ENCODE assay signal across 18 cellular contexts in genomic region chr11:11860103-11860979, GRCh38. TPM values are rescaled to one million over a fixed set of nuclear protein-coding genes. Genes with fewer than 3 reads are reported as not detected.
DNase-seq lines count a peak whose midpoint lies in the region; ATAC-seq and TF ChIP-seq lines count a peak whose summit lies in the region.
"Had no signal": no experiment of that assay in that cellular context is flagged by ENCODE, and none has a peak within 500 bp of the region (broad histone marks: within the 10 kb centered on the region; RNA-seq: fewer than 3 reads in every experiment).

No MANE protein-coding gene starts in this region.

- intact Hi-C loops in IMR-90 (cut with micrococcal nuclease): no loop called here
- intact Hi-C loops in lower leg skin (cut with DNase I; ENCODE audit: low total_unique reads): no loop called here

- no peak for TF ChIP-seq RAD21 in IMR-90 (IDR thresholded peaks at IDR 0.05; ENCODE audit: low read length)

- H3K27me3 Mint-ChIP-seq in CD4-positive, CD25-positive, alpha-beta regulatory T cell: no peaks in the 10 kb centered on the region
- H3K27me3 Mint-ChIP-seq in effector memory CD8-positive, alpha-beta T cell: no peaks in the 10 kb centered on the region
- no peaks in the 10 kb centered on the region for H3K27me3 Mint-ChIP-seq in natural killer cell treated with Interleukin-12 subunit alpha and Interleukin-12 subunit beta and Interleukin-15 and Interleukin-18, amount 100 ng/mL, for 72 hours
- no peaks in the 10 kb centered on the region for H3K27me3 Mint-ChIP-seq in activated T-helper 17 cell treated with anti-CD3 and anti-CD28 coated beads, Interleukin-2, amount 50 U/mL, for 72 hours
- H3K27me3 Mint-ChIP-seq: type B pancreatic cell had no signal

- WGBS in IMR-90 (ENCODE audit: extremely low coverage in 2 of 2, insufficient read length in 1 of 2), 2 experiments: no CpG with 5 or more reads among the region's 12 CpGs
- WGBS in lower leg skin, 2 donors: 80 to 84% methylated on average over 12 of the region's 12 CpGs

- peak overlapping the region in 1 of 2 experiments; percentile 35; a peak in 1 of 4 replicates for H4K8ac ChIP-seq in IMR-90 (ENCODE audit: low read depth in 2 of 2, low read length in 2 of 2)

- no peak overlapping the region for H3K23ac ChIP-seq in IMR-90 (ENCODE audit: low read depth, low read length)

- peak overlapping the region; percentile 43 for H3K27ac ChIP-seq in CD4-positive, CD25-positive, alpha-beta regulatory T cell (ENCODE audit: insufficient read depth, low read length, poor library complexity, severe bottlenecking)
- H3K27ac ChIP-seq in IMR-90 (ENCODE audit: insufficient read depth, low read length): no peak overlapping the region
- H3K27ac ChIP-seq: C4-2B, prostate gland, RWPE1 had no signal

- TF ChIP-seq CTCF in IMR-90 (conservative IDR thresholded peaks at IDR 0.05; ENCODE audit: low read depth, low read length): no peak
- no peak for TF ChIP-seq CTCF in lower leg skin (IDR thresholded peaks at IDR 0.05)

- H2BK5ac ChIP-seq in IMR-90 (ENCODE audit: low read depth, low read length, poor library complexity, severe bottlenecking): peak overlapping the region; percentile 76

- H3K18ac ChIP-seq in IMR-90 (ENCODE audit: low read depth, low read length): peak overlapping the region; percentile 34; the same call in 1 of the 2 replicates

- dilution Hi-C loops in IMR-90 (cut with HindIII; ENCODE audit: low sequenced_read_pairs, unreplicated experiment): no loop called here

- peak overlapping the region; percentile 40; the same call in 1 of the 2 replicates for H3K4ac ChIP-seq in IMR-90 (ENCODE audit: low read depth, low read length)

- peak overlapping the region; percentile 79 for H3K4me2 ChIP-seq in IMR-90 (ENCODE audit: low read depth, low read length)

- peak; percentile 26 to 43 for ATAC-seq in CD4-positive, CD25-positive, alpha-beta regulatory T cell (ENCODE audit: low read depth in 2 of 2)
- ATAC-seq in IMR-90 (ENCODE audit: low read depth) (peak; percentile 63), HG02870 (IDR thresholded peaks at IDR 0.05; ENCODE audit: unreplicated experiment) (no peak)
- no peak for ATAC-seq in effector memory CD8-positive, alpha-beta T cell (replicated peaks)
- ATAC-seq in natural killer cell treated with Interleukin-12 subunit alpha and Interleukin-12 subunit beta and Interleukin-15 and Interleukin-18, amount 100 ng/mL, for 72 hours: no peak
- no peak for ATAC-seq in activated T-helper 17 cell treated with anti-CD3 and anti-CD28 coated beads, Interleukin-2, amount 50 U/mL, for 72 hours (replicated peaks)
- ATAC-seq: activated T-cell treated with anti-CD3 and anti-CD28 coated beads, Interleukin-2, amount 50 U/mL, for 4 hours had no signal

- H2BK20ac ChIP-seq in IMR-90 (ENCODE audit: low read depth, low read length): no peak overlapping the region

- H2BK15ac ChIP-seq in IMR-90 (ENCODE audit: low read depth, low read length): no peak overlapping the region

- peaks cover 38 to 76% (median 60%) of the 10 kb centered on the region in 4 donors for H3K4me1 Mint-ChIP-seq in CD4-positive, CD25-positive, alpha-beta regulatory T cell
- H3K4me1 Mint-ChIP-seq in effector memory CD8-positive, alpha-beta T cell (ENCODE audit: low read depth in 2 of 2): peaks cover 37 to 53% of the 10 kb centered on the region in 2 donors
- peaks cover 40 to 51% of the 10 kb centered on the region in 2 donors for H3K4me1 Mint-ChIP-seq in natural killer cell treated with Interleukin-12 subunit alpha and Interleukin-12 subunit beta and Interleukin-15 and Interleukin-18, amount 100 ng/mL, for 72 hours (ENCODE audit: low read depth in 2 of 2)
- peaks cover 33% of the 10 kb centered on the region for H3K4me1 Mint-ChIP-seq in activated T-helper 17 cell treated with anti-CD3 and anti-CD28 coated beads, Interleukin-2, amount 50 U/mL, for 72 hours

- H3K4me1 ChIP-seq in CD4-positive, CD25-positive, alpha-beta regulatory T cell (ENCODE audit: control insufficient read depth, insufficient read depth, low read length, poor library complexity, severe bottlenecking): peaks cover 53% of the 10 kb centered on the region
- H3K4me1 ChIP-seq in IMR-90 (ENCODE audit: control insufficient read depth, insufficient read depth, low read length): peaks cover 9% of the 10 kb centered on the region
- H3K4me1 ChIP-seq: prostate gland had no signal

- no peaks in the 10 kb centered on the region for H3K36me3 ChIP-seq in CD4-positive, CD25-positive, alpha-beta regulatory T cell (ENCODE audit: control insufficient read depth, insufficient read depth, low read length)
- H3K36me3 ChIP-seq in IMR-90 (ENCODE audit: control insufficient read depth, insufficient read depth, low read length): no peaks in the 10 kb centered on the region
- H3K36me3 ChIP-seq: prostate gland had no signal

- no peak overlapping the region for H2AFZ ChIP-seq in IMR-90 (replicated peaks; ENCODE audit: low read length, poor library complexity)

- H3K27ac Mint-ChIP-seq in CD4-positive, CD25-positive, alpha-beta regulatory T cell: peak overlapping the region in 2 of 3 donors; percentile 66 to 79
- peak overlapping the region; percentile 32 to 71 for H3K27ac Mint-ChIP-seq in effector memory CD8-positive, alpha-beta T cell
- peak overlapping the region; percentile 25 to 76 for H3K27ac Mint-ChIP-seq in natural killer cell treated with Interleukin-12 subunit alpha and Interleukin-12 subunit beta and Interleukin-15 and Interleukin-18, amount 100 ng/mL, for 72 hours
- no peak overlapping the region for H3K27ac Mint-ChIP-seq in activated T-helper 17 cell treated with anti-CD3 and anti-CD28 coated beads, Interleukin-2, amount 50 U/mL, for 72 hours
- H3K27ac Mint-ChIP-seq: type B pancreatic cell had no signal

- H3K9ac ChIP-seq in IMR-90 (ENCODE audit: low read depth, low read length): no peak overlapping the region

- DNase-seq in CD4-positive, CD25-positive, alpha-beta regulatory T cell: no peak
- DNase-seq in IMR-90 (peak; percentile 70), lower leg skin (ENCODE audit: low spot score in 2 of 2) (no peak)
- no peak for DNase-seq in effector memory CD8-positive, alpha-beta T cell
- DNase-seq in natural killer cell treated with Interleukin-12 subunit alpha and Interleukin-12 subunit beta and Interleukin-15 and Interleukin-18, amount 100 ng/mL, for 72 hours (ENCODE audit: low spot score): no peak
- no peak for DNase-seq in stimulated activated CD4-positive, alpha-beta T cell treated with anti-CD3 and anti-CD28 coated beads, Interleukin-2, amount 100 ng/mL, for 24 hours
- DNase-seq: activated CD4-positive, alpha-beta T cell treated with anti-CD3 and anti-CD28 coated beads, Interleukin-2, amount 50 U/mL, for 1 hour; activated T-cell treated with anti-CD3 and anti-CD28 coated beads, Interleukin-2, amount 50 U/mL, for 4 hours; amygdala; NCI-H187; NCI-H69; stimulated activated CD4-positive, alpha-beta T cell treated with anti-CD3 and anti-CD28 coated beads, Interleukin-1b, Interleukin-23, amount 100 ng/mL, for 48 hours had no signal

- no peak overlapping the region for H2AK9ac ChIP-seq in IMR-90 (replicated peaks; ENCODE audit: low read depth, low read length, poor library complexity)

- in situ Hi-C loops in IMR-90 (cut with MboI; ENCODE audit: low sequenced_read_pairs): no loop called here

- H3K56ac ChIP-seq in IMR-90 (ENCODE audit: extremely low read depth, insufficient read depth, low read length): no peak overlapping the region

- H3K27me3 ChIP-seq in CD4-positive, CD25-positive, alpha-beta regulatory T cell (ENCODE audit: control insufficient read depth, insufficient read depth, low read length): no peaks in the 10 kb centered on the region
- H3K27me3 ChIP-seq in IMR-90 (ENCODE audit: control insufficient read depth, insufficient read depth, low read length): no peaks in the 10 kb centered on the region

- no peak overlapping the region for H2BK120ac ChIP-seq in IMR-90 (ENCODE audit: low read depth, low read length)

- CTCF ChIA-PET in IMR-90 (lab: Yijun Ruan, JAX): interaction anchor here (1.1 kb wide), 1 partner anchor 87 kb away, joined by 3 read pairs; no protein-coding TSS in a partner anchor

- H4K91ac ChIP-seq in IMR-90 (ENCODE audit: insufficient read depth, low read depth, low read length): no peak overlapping the region

- POLR2A ChIA-PET in IMR-90 (lab: Charles Lee; ENCODE audit: unreplicated experiment): no interaction called here

- H3K9me3 ChIP-seq in CD4-positive, CD25-positive, alpha-beta regulatory T cell (ENCODE audit: control insufficient read depth in 2 of 2, low read length in 2 of 2): no peaks in the 10 kb centered on the region
- H3K9me3 ChIP-seq in IMR-90 (ENCODE audit: control insufficient read depth, insufficient read depth, low read length): no peaks in the 10 kb centered on the region; the same call in 1 of the 2 replicates
- H3K9me3 ChIP-seq: prostate gland had no signal

- H3K4me3 Mint-ChIP-seq in CD4-positive, CD25-positive, alpha-beta regulatory T cell: peak overlapping the region; percentile 0 to 63 (median 14)
- H3K4me3 Mint-ChIP-seq in effector memory CD8-positive, alpha-beta T cell: peak overlapping the region in 1 of 2 donors; percentile 11
- H3K4me3 Mint-ChIP-seq in natural killer cell treated with Interleukin-12 subunit alpha and Interleukin-12 subunit beta and Interleukin-15 and Interleukin-18, amount 100 ng/mL, for 72 hours: no peak overlapping the region
- H3K4me3 Mint-ChIP-seq in activated T-helper 17 cell treated with anti-CD3 and anti-CD28 coated beads, Interleukin-2, amount 50 U/mL, for 72 hours: no peak overlapping the region
- H3K4me3 Mint-ChIP-seq: activated T-cell treated with anti-CD3 and anti-CD28 coated beads, Interleukin-2, amount 50 U/mL, for 4 hours; type B pancreatic cell had no signal

- no TSS peak for BruUV-seq in IMR-90 (replicated peaks; lab: Mats Ljungman, UMichigan)

- H3K79me1 ChIP-seq in IMR-90 (ENCODE audit: low read depth in 1 of 2, low read length in 2 of 2): peaks cover 0 to 63% of the 10 kb centered on the region in 2 experiments; a peak in 3 of 4 replicates

- H3K9me1 ChIP-seq in IMR-90 (ENCODE audit: insufficient read depth, low read length): peaks cover 2% of the 10 kb centered on the region

- no peak overlapping the region for H4K5ac ChIP-seq in IMR-90 (ENCODE audit: low read depth, low read length)

- no peak overlapping the region for H2AK5ac ChIP-seq in IMR-90 (ENCODE audit: low read depth, low read length)

- H4K20me1 ChIP-seq in IMR-90 (ENCODE audit: insufficient read depth, low read length): peaks cover 73% of the 10 kb centered on the region

- TF ChIP-seq POLR2A in IMR-90 (IDR thresholded peaks at IDR 0.05; ENCODE audit: low read depth, low read length) (no peak), lower leg skin (IDR thresholded peaks at IDR 0.05) (no peak)

- H3K4me3 ChIP-seq in CD4-positive, CD25-positive, alpha-beta regulatory T cell (ENCODE audit: low read depth, low read length): peak overlapping the region; percentile 42
- H3K4me3 ChIP-seq in IMR-90 (ENCODE audit: insufficient read depth, low read depth, low read length): no peak overlapping the region
- no peak overlapping the region for H3K4me3 ChIP-seq in lower leg skin (ENCODE audit: low read depth, poor library complexity, severe bottlenecking)
- H3K4me3 ChIP-seq: prostate gland had no signal

- H3K36me3 Mint-ChIP-seq in CD4-positive, CD25-positive, alpha-beta regulatory T cell: no peaks in the 10 kb centered on the region
- peaks cover 3% of the 10 kb centered on the region for H3K36me3 Mint-ChIP-seq in effector memory CD8-positive, alpha-beta T cell (ENCODE audit: insufficient read depth)
- no peaks in the 10 kb centered on the region for H3K36me3 Mint-ChIP-seq in natural killer cell treated with Interleukin-12 subunit alpha and Interleukin-12 subunit beta and Interleukin-15 and Interleukin-18, amount 100 ng/mL, for 72 hours
- H3K36me3 Mint-ChIP-seq in activated T-helper 17 cell treated with anti-CD3 and anti-CD28 coated beads, Interleukin-2, amount 50 U/mL, for 72 hours (ENCODE audit: low read depth): no peaks in the 10 kb centered on the region

- peaks cover 0 to 1% (median 0%) of the 10 kb centered on the region in 7 donors for H3K9me3 Mint-ChIP-seq in CD4-positive, CD25-positive, alpha-beta regulatory T cell
- H3K9me3 Mint-ChIP-seq in effector memory CD8-positive, alpha-beta T cell: no peaks in the 10 kb centered on the region
- H3K9me3 Mint-ChIP-seq in natural killer cell treated with Interleukin-12 subunit alpha and Interleukin-12 subunit beta and Interleukin-15 and Interleukin-18, amount 100 ng/mL, for 72 hours: no peaks in the 10 kb centered on the region
- no peaks in the 10 kb centered on the region for H3K9me3 Mint-ChIP-seq in activated T-helper 17 cell treated with anti-CD3 and anti-CD28 coated beads, Interleukin-2, amount 50 U/mL, for 72 hours
- H3K9me3 Mint-ChIP-seq: activated T-cell treated with anti-CD3 and anti-CD28 coated beads, Interleukin-2, amount 50 U/mL, for 4 hours; type B pancreatic cell had no signal

- no peak overlapping the region; the same call in 1 of the 2 replicates for H3K14ac ChIP-seq in IMR-90 (replicated peaks; ENCODE audit: low read depth, low read length)

RNA-seq across cellular contexts. Expression of gene USP47, which starts 18.6 kb away (rescaled TPM):
- 79.0 TPM for total RNA-seq in CD4-positive, CD25-positive, alpha-beta regulatory T cell
- 10 to 100 TPM; 35.7 to 50.1 (median 39.5) TPM for polyA plus RNA-seq in CD4-positive, CD25-positive, alpha-beta regulatory T cell
- total RNA-seq in IMR-90 (2012; rRNA removed): 110 and 117 TPM in 2 replicates
- 12.4 and 15.0 TPM in 2 replicates for polyA plus RNA-seq in IMR-90 (2012; rRNA removed)
- polyA plus RNA-seq in IMR-90 (2012; cell fraction: cytosol; rRNA removed): 3.8 and 5.9 TPM in 2 replicates
- polyA plus RNA-seq in IMR-90 (2012; cell fraction: nucleus; rRNA removed; ENCODE audit: low replicate concordance): 5.9 and 41.8 TPM in 2 replicates
- 10 to 100 TPM; 61.7 to 61.8 TPM for total RNA-seq in natural killer cell treated with Interleukin-12 subunit alpha and Interleukin-12 subunit beta and Interleukin-15 and Interleukin-18, amount 100 ng/mL, for 72 hours
- 10 to 100 TPM; 37.1 to 58.2 TPM for total RNA-seq in activated T-helper 17 cell treated with anti-CD3 and anti-CD28 coated beads, Interleukin-2, amount 50 U/mL, for 72 hours
- total RNA-seq in lower leg skin: 10 to 100 TPM; 50.3 to 83.0 (median 69.6) TPM

Comparison
In these comparisons a context has a peak if more than half of its experiments do, and no peak if none do; other contexts are left out.
1. ATAC-seq: peak in CD4-positive, CD25-positive, alpha-beta regulatory T cell (2 of 2) and IMR-90 (single experiment); none in effector memory CD8-positive, alpha-beta T cell (single experiment), natural killer cell treated with Interleukin-12 subunit alpha and Interleukin-12 subunit beta and Interleukin-15 and Interleukin-18, amount 100 ng/mL, for 72 hours (0 of 2), HG02870 (single experiment) and activated T-helper 17 cell treated with anti-CD3 and anti-CD28 coated beads, Interleukin-2, amount 50 U/mL, for 72 hours (single experiment).
2. H3K4me3 Mint-ChIP-seq: peak in CD4-positive, CD25-positive, alpha-beta regulatory T cell (4 of 4); none in natural killer cell treated with Interleukin-12 subunit alpha and Interleukin-12 subunit beta and Interleukin-15 and Interleukin-18, amount 100 ng/mL, for 72 hours (single experiment) and activated T-helper 17 cell treated with anti-CD3 and anti-CD28 coated beads, Interleukin-2, amount 50 U/mL, for 72 hours (single experiment).